In the genomic region with DNA sequence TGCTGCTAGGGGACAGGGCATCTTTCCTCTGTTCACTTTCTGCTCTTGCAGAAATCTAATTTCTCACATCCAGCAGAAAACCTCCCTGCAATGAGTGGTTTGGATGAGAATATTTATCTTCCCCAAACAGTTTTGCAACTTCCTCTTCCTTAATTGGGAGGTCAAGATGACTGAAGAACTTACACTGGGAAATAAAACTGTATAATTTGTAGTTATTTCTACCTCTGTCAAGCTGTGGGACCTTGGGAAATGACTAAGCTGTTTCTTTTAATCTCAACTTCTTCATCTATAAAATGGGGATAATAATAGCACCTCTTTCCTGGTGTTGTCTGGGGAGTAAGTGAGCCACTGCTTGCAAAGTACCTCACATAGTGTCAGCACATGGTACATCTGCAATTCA, we compare ENCODE assay signal across 26 cellular contexts.
DNase-seq lines count a peak whose midpoint lies in the region; ATAC-seq and TF ChIP-seq lines count a peak whose summit lies in the region.
"Had no signal": no experiment of that assay in that cellular context is flagged by ENCODE, and none has a peak within 500 bp of the region (broad histone marks: within the 10 kb centered on the region; RNA-seq: fewer than 3 reads in every experiment).

No MANE protein-coding gene starts in this region.

- no peaks in the 10 kb centered on the region for H3K36me3 Mint-ChIP-seq in HFFc6 (ENCODE audit: low read depth)
- H3K36me3 Mint-ChIP-seq: brain had no signal

- H3K27ac Mint-ChIP-seq in HFFc6: peak overlapping the region; percentile 55
- H3K27ac Mint-ChIP-seq: activated CD8-positive, alpha-beta T cell treated with anti-CD3 and anti-CD28 coated beads, Interleukin-2, amount 10 ng/mL, durations not matched to agents 7 days and 5 days; activated naive CD8-positive, alpha-beta T cell; activated T-cell treated with anti-CD3 and anti-CD28 coated beads, Interleukin-2, amount 50 U/mL, for 72 hours; CD4-positive, alpha-beta T cell; GM23338 had no signal

- H3K4me1 Mint-ChIP-seq in HFFc6 (ENCODE audit: low read depth): peaks cover 58% of the 10 kb centered on the region

- DNase-seq in A673 (ENCODE audit: low spot score): peak; percentile 84
- DNase-seq in HFFc6: no peak
- peak; percentile 86 for DNase-seq in OCI-M1 (lab: John Stamatoyannopoulos, UW)
- DNase-seq in fibroblast of pulmonary artery (ENCODE audit: low read depth): peak; percentile 66
- no peak for DNase-seq in activated CD4-positive, alpha-beta T cell treated with anti-CD3 and anti-CD28 coated beads for 4 hours
- DNase-seq in NCI-H2171 (lab: John Stamatoyannopoulos, UW): no peak
- DNase-seq: activated CD4-positive, CD25-positive, alpha-beta regulatory T cell; activated CD8-positive, alpha-beta T cell treated with anti-CD3 and anti-CD28 coated beads, Interleukin-2, amount 10 ng/mL, durations not matched to agents 7 days and 5 days; activated T-cell treated with anti-CD3 and anti-CD28 coated beads, Interleukin-2, amount 50 U/mL, for 72 hours; CD4-positive, alpha-beta T cell; cortex of kidney; left cardiac atrium; midbrain; NCI-H1417 treated with DMSO at 0.1 percent for 48 hours; NCI-H2171 treated with DMSO at 0.1 percent for 48 hours; NCI-H69; T-helper 1 cell; testis had no signal

- no peaks in the 10 kb centered on the region for H3K9me3 Mint-ChIP-seq in HFFc6
- H3K9me3 Mint-ChIP-seq: brain; CD4-positive, alpha-beta T cell; GM23338; neural crest cell had no signal

- intact Hi-C loops in A673 (cut with micrococcal nuclease; ENCODE audit: unreplicated experiment): no loop called here

- no peak overlapping the region for H3K4me3 Mint-ChIP-seq in HFFc6
- H3K4me3 Mint-ChIP-seq: activated CD8-positive, alpha-beta T cell treated with anti-CD3 and anti-CD28 coated beads, Interleukin-2, amount 10 ng/mL, durations not matched to agents 7 days and 5 days; activated naive CD8-positive, alpha-beta T cell; activated T-cell treated with anti-CD3 and anti-CD28 coated beads, Interleukin-2, amount 50 U/mL, for 72 hours; brain; CD4-positive, alpha-beta T cell; GM23338; neural crest cell had no signal

- peaks cover 34% of the 10 kb centered on the region for H3K4me1 ChIP-seq in A673 (ENCODE audit: insufficient read depth, low read length, poor library complexity, severe bottlenecking)
- H3K4me1 ChIP-seq: testis had no signal

- H3K36me3 ChIP-seq in A673 (ENCODE audit: insufficient read depth, low read length, poor library complexity, severe bottlenecking): no peaks in the 10 kb centered on the region
- H3K36me3 ChIP-seq: gastroesophageal sphincter had no signal

- H3K27ac ChIP-seq in A673 (ENCODE audit: low read depth, low read length, poor library complexity, severe bottlenecking): no peak overlapping the region
- H3K27ac ChIP-seq: gastroesophageal sphincter, testis had no signal

- H3K27me3 ChIP-seq in A673 (replicated peaks; ENCODE audit: insufficient read depth, low read depth, low read length, poor library complexity): no peaks in the 10 kb centered on the region
- H3K27me3 ChIP-seq: testis had no signal

- POLR2A ChIA-PET in A673 (lab: Charles Lee; ENCODE audit: low non-redundant PET): no interaction called here

- ATAC-seq in GM21737 (IDR thresholded peaks at IDR 0.05; ENCODE audit: unreplicated experiment) (no peak), GM18867 (IDR thresholded peaks at IDR 0.05; ENCODE audit: unreplicated experiment) (no peak)
- ATAC-seq: activated CD8-positive, alpha-beta T cell treated with anti-CD3 and anti-CD28 coated beads, Interleukin-2, amount 10 ng/mL, durations not matched to agents 7 days and 5 days; activated T-cell treated with anti-CD3 and anti-CD28 coated beads, Interleukin-2, amount 50 U/mL, for 72 hours; gastroesophageal sphincter; GM23338; left cardiac atrium; Panc1 had no signal

- TF ChIP-seq CTCF in A673 (conservative IDR thresholded peaks at IDR 0.05; ENCODE audit: low read depth, low read length): no peak
- no peak for TF ChIP-seq CTCF in HFFc6 (IDR thresholded peaks at IDR 0.05)
- no peak for TF ChIP-seq CTCF in fibroblast of pulmonary artery (IDR thresholded peaks at IDR 0.05; ENCODE audit: low read length, missing control alignments)

- no peaks in the 10 kb centered on the region for H3K9me3 ChIP-seq in A673 (ENCODE audit: low read depth, low read length, poor library complexity, severe bottlenecking)
- H3K9me3 ChIP-seq: gastroesophageal sphincter, testis had no signal

- H3K4me3 ChIP-seq in A673 (ENCODE audit: low read depth, low read length, poor library complexity, severe bottlenecking): no peak overlapping the region
- no peak overlapping the region for H3K4me3 ChIP-seq in fibroblast of pulmonary artery (replicated peaks; ENCODE audit: low read depth, low read length)
- H3K4me3 ChIP-seq: gastroesophageal sphincter, GM23338, testis had no signal

- CTCF ChIA-PET in A673 (lab: Charles Lee): no interaction called here

- H3K27me3 Mint-ChIP-seq in HFFc6 (ENCODE audit: insufficient read depth): no peaks in the 10 kb centered on the region; the same call in 1 of the 2 replicates

- no TSS peak for BruUV-seq in A673 (replicated peaks; lab: Mats Ljungman, UMichigan)

Comparison
In these comparisons a context has a peak if more than half of its experiments do, and no peak if none do; other contexts are left out.
1. DNase-seq: peak in A673 (single experiment), OCI-M1 (single experiment) and fibroblast of pulmonary artery (single experiment); none in HFFc6 (single experiment), activated CD4-positive, alpha-beta T cell treated with anti-CD3 and anti-CD28 coated beads for 4 hours (0 of 2) and NCI-H2171 (single experiment).